ENCODE assay signal across 17 cellular contexts in the genomic region with DNA sequence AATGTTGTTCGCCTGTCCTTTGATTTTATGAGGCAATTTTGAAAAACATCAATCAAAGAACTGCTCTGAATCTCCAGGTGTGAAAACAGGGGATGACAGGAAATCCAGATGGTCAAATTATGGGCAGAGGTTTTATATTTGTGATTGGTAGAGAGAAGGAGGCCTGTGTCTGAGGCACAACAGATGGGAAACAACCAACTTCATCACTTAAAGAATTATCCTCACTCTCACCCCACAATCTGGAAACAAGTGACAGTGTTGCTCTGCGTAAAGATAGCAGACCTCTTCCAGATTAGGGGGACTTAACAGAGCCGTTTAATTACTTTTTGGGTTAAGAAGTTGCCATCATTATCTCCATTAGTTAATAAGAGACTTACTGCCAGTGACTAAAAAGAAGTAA.
"Had no signal": no experiment of that assay in that cellular context is flagged by ENCODE, and none has a peak within 500 bp of the region (broad histone marks: within the 10 kb centered on the region; RNA-seq: fewer than 3 reads in every experiment).

No MANE protein-coding gene starts in this region.

- DNase-seq: activated CD4-positive, alpha-beta memory T cell treated with anti-CD3 and anti-CD28 coated beads, Interleukin-2, amount 10 ng/mL, durations not matched to agents 7 days and 5 days; activated CD4-positive, CD25-positive, alpha-beta regulatory T cell treated with anti-CD3 and anti-CD28 coated beads, Interleukin-2, amount 50 U/mL, for 72 hours; activated naive CD4-positive, alpha-beta T cell treated with anti-CD3 and anti-CD28 coated beads, Interleukin-2, amount 50 U/mL, for 16 hours; dorsolateral prefrontal cortex; endodermal cell; head of caudate nucleus; nucleus accumbens; posterior cingulate gyrus; retina; stimulated activated CD4-positive, alpha-beta T cell treated with anti-CD3 and anti-CD28 coated beads, Interleukin-2, amount 100 ng/mL, for 48 hours; stimulated activated naive B cell treated with anti-CD40 and anti-IgM and Interleukin-4, amounts not matched to agents 10 μg/mL and 1 μg/mL and 100 μg/mL, for 72 hours; substantia nigra; T1000 had no signal

- ATAC-seq: stimulated activated naive B cell treated with anti-CD40 and anti-IgM and Interleukin-4, amounts not matched to agents 10 μg/mL and 1 μg/mL and 100 μg/mL, for 72 hours had no signal

- H3K36me3 Mint-ChIP-seq: stimulated activated naive B cell treated with anti-CD40 and anti-IgM and Interleukin-4, amounts not matched to agents 10 μg/mL and 1 μg/mL and 100 μg/mL, for 72 hours had no signal

- H3K36me3 ChIP-seq: cardiac muscle cell, tibial nerve, vagina had no signal

- H3K4me3 Mint-ChIP-seq: activated CD4-positive, alpha-beta memory T cell treated with anti-CD3 and anti-CD28 coated beads, Interleukin-2, amount 10 ng/mL, durations not matched to agents 7 days and 5 days; endodermal cell; nephron; stimulated activated naive B cell treated with anti-CD40 and anti-IgM and Interleukin-4, amounts not matched to agents 10 μg/mL and 1 μg/mL and 100 μg/mL, for 72 hours had no signal

- H3K9me3 ChIP-seq: tibial nerve, vagina had no signal

- H3K4me3 ChIP-seq: cardiac muscle cell, dorsolateral prefrontal cortex, tibial nerve, vagina had no signal

- H3K27ac ChIP-seq: cardiac muscle cell, dorsolateral prefrontal cortex, tibial nerve, vagina had no signal

- H3K27ac Mint-ChIP-seq: activated CD4-positive, alpha-beta memory T cell treated with anti-CD3 and anti-CD28 coated beads, Interleukin-2, amount 10 ng/mL, durations not matched to agents 7 days and 5 days; endodermal cell; nephron; stimulated activated naive B cell treated with anti-CD40 and anti-IgM and Interleukin-4, amounts not matched to agents 10 μg/mL and 1 μg/mL and 100 μg/mL, for 72 hours had no signal

- H3K27me3 ChIP-seq: cardiac muscle cell, dorsolateral prefrontal cortex, tibial nerve, vagina had no signal

- H3K4me1 ChIP-seq: vagina had no signal

- H3K9me3 Mint-ChIP-seq: activated CD4-positive, alpha-beta memory T cell treated with anti-CD3 and anti-CD28 coated beads, Interleukin-2, amount 10 ng/mL, durations not matched to agents 7 days and 5 days; endodermal cell; nephron had no signal
